In genomic region chr9:36005891-36006290, GRCh38 we compare ENCODE assay signal across 17 cellular contexts. TPM values are rescaled to one million over a fixed set of nuclear protein-coding genes. Genes with fewer than 3 reads are reported as not detected.
A peak's percentile ranks its signal among the peaks of the same experiment; 100 is the strongest.
DNase-seq lines count a peak whose midpoint lies in the region; ATAC-seq and TF ChIP-seq lines count a peak whose summit lies in the region.
"Had no signal": no experiment of that assay in that cellular context is flagged by ENCODE, and none has a peak within 500 bp of the region (broad histone marks: within the 10 kb centered on the region; RNA-seq: fewer than 3 reads in every experiment).

No MANE protein-coding gene starts in this region.

- H3K27ac ChIP-seq in rectal smooth muscle tissue (ENCODE audit: low read depth, low read length), result no peak overlapping the region

- in situ Hi-C loops in GM13977 (cut with MboI; ENCODE audit: low pct_unique_long_range_greater_than_20kb, low sequenced_read_pairs, unreplicated experiment), result no loop called here

- ATAC-seq in activated B cell treated with CpG ODN at 0.5 μM for 24 hours (ENCODE audit: low read depth) (no peak), memory B cell (ENCODE audit: low read depth) (no peak), HG02870 (IDR thresholded peaks at IDR 0.05; ENCODE audit: unreplicated experiment) (no peak)
- ATAC-seq: CD8-positive, alpha-beta T cell; GM23338; HCT116 had no signal

- H3K27ac Mint-ChIP-seq in activated B cell treated with CpG ODN at 0.5 μM for 24 hours (peak overlapping the region; percentile 9), memory B cell (peak overlapping the region; percentile 86)
- H3K27ac Mint-ChIP-seq: CD8-positive, alpha-beta T cell; GM23338; H9 had no signal

- H3K9me3 Mint-ChIP-seq in activated B cell treated with CpG ODN at 0.5 μM for 24 hours (peaks cover 7% of the 10 kb centered on the region), memory B cell (peaks cover 8% of the 10 kb centered on the region)

- DNase-seq in activated B cell treated with CpG ODN at 0.5 μM for 24 hours (no peak), memory B cell (ENCODE audit: low spot score in 2 of 2) (no peak), GM13977 (ENCODE audit: low spot score) (no peak), NCI-H524 treated with DMSO at 0.1 percent for 48 hours (lab: John Stamatoyannopoulos, UW) (no peak), kidney glomerular epithelial cell (lab: John Stamatoyannopoulos, UW) (no peak)
- DNase-seq: C1 segment of cervical spinal cord; CD8-positive, alpha-beta T cell; DMS79 treated with DMSO at 0.1 percent for 48 hours; H9 had no signal

- no peaks in the 10 kb centered on the region for H3K27me3 ChIP-seq in rectal smooth muscle tissue (ENCODE audit: control insufficient read depth, insufficient read depth, low read length)

- H3K4me1 Mint-ChIP-seq in activated B cell treated with CpG ODN at 0.5 μM for 24 hours (peaks cover 32% of the 10 kb centered on the region), memory B cell (peaks cover 18% of the 10 kb centered on the region)
- H3K4me1 Mint-ChIP-seq: GM23338, H9 had no signal

- intact Hi-C loops in activated B cell treated with CpG ODN at 0.5 μM for 24 hours (cut with micrococcal nuclease), result loop anchor here (5.0 kb wide), 1 partner anchor 34 kb away; no protein-coding TSS in a partner anchor

- no peaks in the 10 kb centered on the region for H3K36me3 ChIP-seq in rectal smooth muscle tissue (ENCODE audit: control insufficient read depth, insufficient read depth, low read length)

- peak overlapping the region; percentile 16 for H3K4me3 ChIP-seq in rectal smooth muscle tissue (ENCODE audit: low read length)
- H3K4me3 ChIP-seq: GM23338 had no signal

- no peak overlapping the region for H3K9ac ChIP-seq in rectal smooth muscle tissue (ENCODE audit: low read length)

- CTCF ChIA-PET in activated B cell treated with CpG ODN at 0.5 μM for 24 hours (lab: Charles Lee), result interaction anchor here (3.6 kb wide), 1 partner anchor 18 kb away, joined by 22 read pairs; no protein-coding TSS in a partner anchor

- H3K27me3 Mint-ChIP-seq in activated B cell treated with CpG ODN at 0.5 μM for 24 hours (peaks cover 22% of the 10 kb centered on the region), memory B cell (peaks cover 24% of the 10 kb centered on the region)

- H3K36me3 Mint-ChIP-seq in activated B cell treated with CpG ODN at 0.5 μM for 24 hours (ENCODE audit: low read depth), result no peaks in the 10 kb centered on the region
- H3K36me3 Mint-ChIP-seq in memory B cell, result peaks cover 4% of the 10 kb centered on the region
- H3K36me3 Mint-ChIP-seq: CD8-positive, alpha-beta T cell had no signal

- H3K4me3 Mint-ChIP-seq in activated B cell treated with CpG ODN at 0.5 μM for 24 hours (no peak overlapping the region), memory B cell (no peak overlapping the region)
- H3K4me3 Mint-ChIP-seq: CD8-positive, alpha-beta T cell; GM23338; H9 had no signal

- no peaks in the 10 kb centered on the region for H3K4me1 ChIP-seq in rectal smooth muscle tissue (ENCODE audit: control insufficient read depth, insufficient read depth, low read length)

- POLR2A ChIA-PET in activated B cell treated with CpG ODN at 0.5 μM for 24 hours (lab: Charles Lee), result no interaction called here

- TF ChIP-seq CTCF in activated B cell treated with CpG ODN at 0.5 μM for 24 hours (IDR thresholded peaks at IDR 0.05), result no peak
- TF ChIP-seq CTCF in GM13977 (IDR thresholded peaks at IDR 0.05; ENCODE audit: extremely low read depth, insufficient read depth, missing control alignments), result no peak

RNA-seq across cellular contexts. Expression of gene RECK, which starts 30.8 kb away (rescaled TPM):
- 4.2 and 5.0 TPM in 2 replicates for total RNA-seq in activated B cell treated with CpG ODN at 0.5 μM for 24 hours

RNA-seq across cellular contexts. Expression of gene OR2S2, which starts 47.9 kb away (rescaled TPM):
- total RNA-seq in activated B cell treated with CpG ODN at 0.5 μM for 24 hours, result not detected in 2 replicates
- total RNA-seq: A172; A673; CD8-positive, alpha-beta T cell; Daoy; GM23338; H4; H9 had no signal
